ENCODE assay signal across 14 cellular contexts in the genomic region with DNA sequence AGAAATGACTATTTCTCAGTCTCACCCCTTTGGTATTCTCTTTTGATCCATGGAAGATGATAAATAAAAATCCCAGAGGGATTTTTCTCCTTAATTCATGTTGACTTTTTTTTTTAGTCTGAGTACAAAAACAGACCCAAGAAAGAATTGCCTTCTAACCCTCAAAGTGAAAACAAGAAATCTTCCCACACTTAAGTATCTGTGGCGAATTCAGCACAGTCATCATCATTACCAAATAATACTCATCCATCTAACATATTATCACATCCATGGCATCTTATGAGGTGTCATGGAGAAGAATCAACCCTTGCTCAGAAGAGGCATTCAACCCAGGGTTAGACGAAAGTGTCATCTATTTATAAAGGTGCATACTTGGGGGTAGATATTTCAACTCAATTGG.
"Had no signal": no experiment of that assay in that cellular context is flagged by ENCODE, and none has a peak within 500 bp of the region (broad histone marks: within the 10 kb centered on the region; RNA-seq: fewer than 3 reads in every experiment).

No MANE protein-coding gene starts in this region.

- H3K36me3 Mint-ChIP-seq: activated naive CD4-positive, alpha-beta T cell treated with anti-CD3 and anti-CD28 coated beads, Interleukin-2, amount 50 U/mL, for 24 hours had no signal

- H3K4me3 ChIP-seq: body of pancreas, left lung, tibial artery had no signal

- H3K4me1 Mint-ChIP-seq: activated naive CD4-positive, alpha-beta T cell treated with anti-CD3 and anti-CD28 coated beads, Interleukin-2, amount 50 U/mL, for 24 hours; central memory CD8-positive, alpha-beta T cell; stimulated activated effector memory CD8-positive, alpha-beta T cell treated with anti-CD3 and anti-CD28 coated beads, Interleukin-12 subunit alpha, Interleukin-12 subunit beta, amount 100 ng/mL, for 72 hours had no signal

- H3K4me1 ChIP-seq: body of pancreas, tibial artery had no signal

- H3K9me3 Mint-ChIP-seq: activated naive CD4-positive, alpha-beta T cell treated with anti-CD3 and anti-CD28 coated beads, Interleukin-2, amount 50 U/mL, for 24 hours; central memory CD8-positive, alpha-beta T cell; stimulated activated effector memory CD8-positive, alpha-beta T cell treated with anti-CD3 and anti-CD28 coated beads, Interleukin-12 subunit alpha, Interleukin-12 subunit beta, amount 100 ng/mL, for 72 hours had no signal

- H3K27me3 ChIP-seq: body of pancreas had no signal

- H3K27ac Mint-ChIP-seq: activated naive CD4-positive, alpha-beta T cell treated with anti-CD3 and anti-CD28 coated beads, Interleukin-2, amount 50 U/mL, for 24 hours; stimulated activated effector memory CD8-positive, alpha-beta T cell treated with anti-CD3 and anti-CD28 coated beads, Interleukin-12 subunit alpha, Interleukin-12 subunit beta, amount 100 ng/mL, for 72 hours had no signal

- ATAC-seq: body of pancreas; left lung; stimulated activated effector memory CD8-positive, alpha-beta T cell treated with anti-CD3 and anti-CD28 coated beads, Interleukin-12 subunit alpha, Interleukin-12 subunit beta, amount 100 ng/mL, for 72 hours had no signal

- H3K36me3 ChIP-seq: tibial artery had no signal

- H3K4me3 Mint-ChIP-seq: activated naive CD4-positive, alpha-beta T cell treated with anti-CD3 and anti-CD28 coated beads, Interleukin-2, amount 50 U/mL, for 24 hours; central memory CD8-positive, alpha-beta T cell; stimulated activated effector memory CD8-positive, alpha-beta T cell treated with anti-CD3 and anti-CD28 coated beads, Interleukin-12 subunit alpha, Interleukin-12 subunit beta, amount 100 ng/mL, for 72 hours had no signal

- DNase-seq: activated CD4-positive, alpha-beta T cell treated with anti-CD3 and anti-CD28 coated beads, Interleukin-2, amount 50 U/mL, for 1 hour; amniotic stem cell; body of pancreas; effector memory CD4-positive, alpha-beta T cell; erythroblast; islet precursor cell; left lung; midbrain; small intestine; T-helper 2 cell; tibial artery had no signal

- H3K9me3 ChIP-seq: body of pancreas, left lung, tibial artery had no signal

- H3K27ac ChIP-seq: body of pancreas, tibial artery had no signal
